In genomic region chr1:42279055-42279454, GRCh38 we compare ENCODE assay signal across 23 cellular contexts. TPM values are rescaled to one million over a fixed set of nuclear protein-coding genes. Genes with fewer than 3 reads are reported as not detected.
DNase-seq lines count a peak whose midpoint lies in the region; ATAC-seq, FAIRE-seq and TF ChIP-seq lines count a peak whose summit lies in the region.
"Had no signal": no experiment of that assay in that cellular context is flagged by ENCODE, and none has a peak within 500 bp of the region (broad histone marks: within the 10 kb centered on the region; RNA-seq: fewer than 3 reads in every experiment).

No MANE protein-coding gene starts in this region.

- 39 to 48% (median 40%) methylated on average over 2 of the region's 2 CpGs for WGBS in heart left ventricle, 4 donors

- H3K4me1 Mint-ChIP-seq in nephron: peaks cover 42% of the 10 kb centered on the region
- H3K4me1 Mint-ChIP-seq in type B pancreatic cell (ENCODE audit: unreplicated experiment): peaks cover 19% of the 10 kb centered on the region

- H3K27ac Mint-ChIP-seq in nephron: peak overlapping the region; percentile 41 to 75 (median 58)
- peak overlapping the region; percentile 65 for H3K27ac Mint-ChIP-seq in type B pancreatic cell
- H3K27ac Mint-ChIP-seq: activated CD4-positive, alpha-beta T cell treated with anti-CD3 and anti-CD28 coated beads, Interleukin-2, amount 10 ng/mL, durations not matched to agents 7 days and 5 days; activated T-helper 17 cell treated with anti-CD3 and anti-CD28 coated beads, Interleukin-2, amount 50 U/mL, for 72 hours; neural progenitor cell had no signal

- ATAC-seq in heart left ventricle: no peak
- ATAC-seq: A549; activated T-helper 17 cell treated with anti-CD3 and anti-CD28 coated beads, Interleukin-2, amount 50 U/mL, for 72 hours; foreskin keratinocyte had no signal

- H3K4me1 ChIP-seq in cardiac muscle cell (ENCODE audit: low read depth) (peaks cover 47% of the 10 kb centered on the region), heart left ventricle (peaks cover 0 to 48% (median 22%) of the 10 kb centered on the region in 12 donors)
- H3K4me1 ChIP-seq: neural progenitor cell had no signal

- H3K4me3 ChIP-seq in cardiac muscle cell: peak overlapping the region; percentile 22
- no peak overlapping the region for H3K4me3 ChIP-seq in heart left ventricle
- H3K4me3 ChIP-seq: A549, BLaER1, MG63, neural progenitor cell had no signal

- H3K36me3 ChIP-seq in cardiac muscle cell: peaks cover 2% of the 10 kb centered on the region
- H3K36me3 ChIP-seq in heart left ventricle: peaks cover 0 to 27% (median 12%) of the 10 kb centered on the region in 9 donors

- no peaks in the 10 kb centered on the region for H3K9me3 ChIP-seq in cardiac muscle cell (ENCODE audit: low read depth)
- no peaks in the 10 kb centered on the region for H3K9me3 ChIP-seq in heart left ventricle
- H3K9me3 ChIP-seq: A549, BLaER1, MG63 had no signal

- intact Hi-C loops in heart left ventricle (cut with DNase I): loop anchor here in 1 of 10 donors (10.0 kb wide), 1 partner anchor 64 kb away; no protein-coding TSS in a partner anchor

- no peaks in the 10 kb centered on the region for H3K27me3 ChIP-seq in cardiac muscle cell
- no peaks in the 10 kb centered on the region for H3K27me3 ChIP-seq in heart left ventricle
- H3K27me3 ChIP-seq: BLaER1, foreskin keratinocyte, MG63, neural progenitor cell had no signal

- no peak for TF ChIP-seq POLR2A in heart left ventricle (IDR thresholded peaks at IDR 0.05)

- peak overlapping the region; percentile 91 for H3K27ac ChIP-seq in cardiac muscle cell
- H3K27ac ChIP-seq in heart left ventricle: peak overlapping the region in 3 of 12 donors; percentile 4 to 16 (median 7)
- H3K27ac ChIP-seq: A549, BLaER1, foreskin keratinocyte, neural progenitor cell had no signal

- H3K27me3 Mint-ChIP-seq in nephron (ENCODE audit: low read depth) (no peaks in the 10 kb centered on the region), type B pancreatic cell (no peaks in the 10 kb centered on the region)
- H3K27me3 Mint-ChIP-seq: activated CD4-positive, alpha-beta T cell treated with anti-CD3 and anti-CD28 coated beads, Interleukin-2, amount 10 ng/mL, durations not matched to agents 7 days and 5 days; activated T-helper 17 cell treated with anti-CD3 and anti-CD28 coated beads, Interleukin-2, amount 50 U/mL, for 72 hours had no signal

- H3K9me3 Mint-ChIP-seq in nephron: no peaks in the 10 kb centered on the region
- H3K9me3 Mint-ChIP-seq in type B pancreatic cell: no peaks in the 10 kb centered on the region
- H3K9me3 Mint-ChIP-seq: activated CD4-positive, alpha-beta T cell treated with anti-CD3 and anti-CD28 coated beads, Interleukin-2, amount 10 ng/mL, durations not matched to agents 7 days and 5 days; activated T-helper 17 cell treated with anti-CD3 and anti-CD28 coated beads, Interleukin-2, amount 50 U/mL, for 72 hours; neural progenitor cell had no signal

- H3K36me3 Mint-ChIP-seq in nephron (ENCODE audit: low read depth) (peaks cover 30% of the 10 kb centered on the region), type B pancreatic cell (peaks cover 18% of the 10 kb centered on the region)

- TF ChIP-seq CTCF in cardiac muscle cell (IDR thresholded peaks at IDR 0.05; ENCODE audit: low read depth, low read length) (no peak), heart left ventricle (IDR thresholded peaks at IDR 0.05) (no peak), nephron (IDR thresholded peaks at IDR 0.05; ENCODE audit: unreplicated experiment in 3 of 3) (no peak), type B pancreatic cell (conservative IDR thresholded peaks at IDR 0.05) (no peak)

- FAIRE-seq in RCC 7860 (lab: Jason Lieb, UNC): no peak
- FAIRE-seq: A549, D721Med had no signal

- H3K4me3 Mint-ChIP-seq in nephron: peak overlapping the region; percentile 10 to 20 (median 17)
- peak overlapping the region; percentile 30 for H3K4me3 Mint-ChIP-seq in type B pancreatic cell
- H3K4me3 Mint-ChIP-seq: activated CD4-positive, alpha-beta T cell treated with anti-CD3 and anti-CD28 coated beads, Interleukin-2, amount 10 ng/mL, durations not matched to agents 7 days and 5 days; activated T-helper 17 cell treated with anti-CD3 and anti-CD28 coated beads, Interleukin-2, amount 50 U/mL, for 72 hours; neural progenitor cell had no signal

- DNase-seq in cardiac muscle cell (ENCODE audit: low read depth in 1 of 2, low spot score in 1 of 2) (peak in 1 of 2 donors; percentile 21), heart left ventricle (no peak), astrocyte of the hippocampus (ENCODE audit: low read depth, low spot score) (peak; percentile 18), type B pancreatic cell (ENCODE audit: extremely low spot score, unreplicated experiment) (no peak), RCC 7860 (ENCODE audit: low spot score) (no peak), inferior parietal cortex (ENCODE audit: extremely low spot score) (no peak)
- no peak for DNase-seq in activated CD4-positive, alpha-beta T cell treated with anti-CD3 and anti-CD28 coated beads, Interleukin-2, amount 50 U/mL, for 4 hours
- DNase-seq: activated CD4-positive, alpha-beta T cell treated with anti-CD3 and anti-CD28 coated beads, Interleukin-2, amount 10 ng/mL, durations not matched to agents 7 days and 5 days; erythroblast; foreskin keratinocyte; hypothalamus; MG63; midbrain; NCI-H1436 treated with DMSO at 0.1 percent for 48 hours; NCI-H748 treated with DMSO at 0.1 percent for 48 hours; SHP77 treated with DMSO at 0.1 percent for 48 hours; stimulated activated CD8-positive, alpha-beta memory T cell treated with anti-CD3 and anti-CD28 coated beads, Interleukin-4, amount 100 ng/mL, for 48 hours had no signal

RNA-seq across cellular contexts. Expression of gene FOXJ3, which starts 56.0 kb away (rescaled TPM):
- total RNA-seq in cardiac muscle cell: 28.5 and 54.1 TPM in 2 replicates
- polyA plus RNA-seq in cardiac muscle cell: 25.4 and 39.1 TPM in 2 replicates
- total RNA-seq in heart left ventricle: 10 to 100 TPM; 33.4 to 48.8 (median 42.3) TPM
- polyA plus RNA-seq in heart left ventricle: 10 to 100 TPM; 10.8 to 19.2 TPM
- 49.4 and 49.8 TPM in 2 replicates for total RNA-seq in type B pancreatic cell (ENCODE audit: low replicate concordance)
